1 cellular context compared by ENCODE assay signal in the genomic region with DNA sequence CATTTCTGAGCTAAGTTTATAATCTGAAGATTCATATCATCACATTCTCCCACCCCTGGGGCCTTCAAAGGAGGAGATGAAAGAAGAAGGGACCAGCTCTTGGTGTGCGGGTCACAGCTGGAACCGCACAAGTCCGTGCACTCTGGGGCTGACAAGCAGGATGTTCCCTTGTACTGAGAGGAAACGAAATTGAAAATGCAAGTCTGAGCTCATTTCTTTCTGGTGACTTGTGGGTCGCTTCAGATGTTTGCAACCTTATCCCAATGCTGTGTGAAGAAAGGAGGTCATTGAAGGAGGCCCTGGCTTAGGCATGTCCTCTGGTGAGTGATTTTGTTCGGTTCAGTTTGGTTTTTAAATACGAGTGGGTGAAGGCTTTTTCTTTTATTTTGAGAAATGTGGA.
TF ChIP-seq lines count a peak whose summit lies in the region.

No MANE protein-coding gene starts in this region.

TF ChIP-seq in GM23338, 12 proteins besides CTCF, POLR2A, EP300 and RAD21 (continued from another document):
- TF ChIP-seq, protein P1, sequence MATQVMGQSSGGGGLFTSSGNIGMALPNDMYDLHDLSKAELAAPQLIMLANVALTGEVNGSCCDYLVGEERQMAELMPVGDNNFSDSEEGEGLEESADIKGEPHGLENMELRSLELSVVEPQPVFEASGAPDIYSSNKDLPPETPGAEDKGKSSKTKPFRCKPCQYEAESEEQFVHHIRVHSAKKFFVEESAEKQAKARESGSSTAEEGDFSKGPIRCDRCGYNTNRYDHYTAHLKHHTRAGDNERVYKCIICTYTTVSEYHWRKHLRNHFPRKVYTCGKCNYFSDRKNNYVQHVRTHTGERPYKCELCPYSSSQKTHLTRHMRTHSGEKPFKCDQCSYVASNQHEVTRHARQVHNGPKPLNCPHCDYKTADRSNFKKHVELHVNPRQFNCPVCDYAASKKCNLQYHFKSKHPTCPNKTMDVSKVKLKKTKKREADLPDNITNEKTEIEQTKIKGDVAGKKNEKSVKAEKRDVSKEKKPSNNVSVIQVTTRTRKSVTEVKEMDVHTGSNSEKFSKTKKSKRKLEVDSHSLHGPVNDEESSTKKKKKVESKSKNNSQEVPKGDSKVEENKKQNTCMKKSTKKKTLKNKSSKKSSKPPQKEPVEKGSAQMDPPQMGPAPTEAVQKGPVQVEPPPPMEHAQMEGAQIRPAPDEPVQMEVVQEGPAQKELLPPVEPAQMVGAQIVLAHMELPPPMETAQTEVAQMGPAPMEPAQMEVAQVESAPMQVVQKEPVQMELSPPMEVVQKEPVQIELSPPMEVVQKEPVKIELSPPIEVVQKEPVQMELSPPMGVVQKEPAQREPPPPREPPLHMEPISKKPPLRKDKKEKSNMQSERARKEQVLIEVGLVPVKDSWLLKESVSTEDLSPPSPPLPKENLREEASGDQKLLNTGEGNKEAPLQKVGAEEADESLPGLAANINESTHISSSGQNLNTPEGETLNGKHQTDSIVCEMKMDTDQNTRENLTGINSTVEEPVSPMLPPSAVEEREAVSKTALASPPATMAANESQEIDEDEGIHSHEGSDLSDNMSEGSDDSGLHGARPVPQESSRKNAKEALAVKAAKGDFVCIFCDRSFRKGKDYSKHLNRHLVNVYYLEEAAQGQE (IDR thresholded peaks at IDR 0.05; ENCODE audit: unreplicated experiment) = no peak
- TF ChIP-seq NANOG (IDR thresholded peaks at IDR 0.05; ENCODE audit: borderline replicate concordance) (no peak), EZH2 (IDR thresholded peaks at IDR 0.05; ENCODE audit: low read depth, unreplicated experiment) (no peak), JUNB (IDR thresholded peaks at IDR 0.05; ENCODE audit: unreplicated experiment) (no peak), POLR2AphosphoS5 (IDR thresholded peaks at IDR 0.05; ENCODE audit: low read depth) (no peak), ZNF331 (CRISPR knock-in tag; IDR thresholded peaks at IDR 0.05; ENCODE audit: low read depth) (no peak)
